ENCODE assay signal across 14 cellular contexts in the genomic region with DNA sequence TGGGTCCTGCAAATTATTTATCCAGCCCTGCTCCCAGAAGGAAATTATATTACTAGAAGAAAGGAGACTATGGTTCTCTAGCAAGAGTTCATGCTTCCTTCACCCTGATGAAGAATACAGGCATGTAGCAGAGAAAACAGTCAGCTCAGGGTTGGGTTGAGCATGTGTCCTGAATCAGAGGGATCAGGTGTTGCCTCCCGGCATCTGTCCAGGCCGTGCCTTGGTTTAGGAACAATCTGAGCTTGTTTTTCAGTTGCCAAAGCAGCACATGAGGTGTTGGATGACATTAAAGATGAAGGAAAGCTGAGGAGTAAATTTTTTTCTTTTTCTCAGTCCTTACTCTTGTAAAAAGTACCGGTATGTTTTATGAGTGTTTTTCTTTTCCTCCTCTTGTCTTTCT.
DNase-seq lines count a peak whose midpoint lies in the region; ATAC-seq and TF ChIP-seq lines count a peak whose summit lies in the region.
"Had no signal": no experiment of that assay in that cellular context is flagged by ENCODE, and none has a peak within 500 bp of the region (broad histone marks: within the 10 kb centered on the region; RNA-seq: fewer than 3 reads in every experiment).

No MANE protein-coding gene starts in this region.

- TF ChIP-seq EP300 in esophagus muscularis mucosa (IDR thresholded peaks at IDR 0.05) = no peak

- no peaks in the 10 kb centered on the region for H3K9me3 ChIP-seq in esophagus muscularis mucosa
- H3K9me3 ChIP-seq in parathyroid adenoma (ENCODE audit: control insufficient read depth, low read length) = no peaks in the 10 kb centered on the region

- DNase-seq in left ventricle myocardium superior = peak; percentile 31
- DNase-seq in left cardiac atrium = no peak
- DNase-seq in esophagus muscularis mucosa (ENCODE audit: extremely low spot score) = no peak
- no peak for DNase-seq in dorsolateral prefrontal cortex
- no peak for DNase-seq in occipital lobe (lab: John Stamatoyannopoulos, UW)
- DNase-seq: ACHN; C1 segment of cervical spinal cord; CD4-positive, alpha-beta memory T cell; HCEC 1CT; HFFc6 had no signal

- TF ChIP-seq CTCF in esophagus muscularis mucosa (IDR thresholded peaks at IDR 0.05) = no peak
- TF ChIP-seq CTCF in parathyroid adenoma (IDR thresholded peaks at IDR 0.05) = no peak
- no peak for TF ChIP-seq CTCF in dorsolateral prefrontal cortex (IDR thresholded peaks at IDR 0.05 in 54 of 56, conservative IDR thresholded peaks at IDR 0.05 in 2 of 56; ENCODE audit: low read depth in 1 of 56, partially characterized antibody in 56 of 56)

- H3K79me2 ChIP-seq in parathyroid adenoma = no peaks in the 10 kb centered on the region

- 53% methylated on average over 3 of the region's 3 CpGs for WGBS in esophagus muscularis mucosa

- no peak for TF ChIP-seq POLR2A in esophagus muscularis mucosa (IDR thresholded peaks at IDR 0.05; ENCODE audit: low read depth)

- no peak overlapping the region for H3K4me2 ChIP-seq in parathyroid adenoma (ENCODE audit: low read length)

- no peak overlapping the region for H3K9ac ChIP-seq in parathyroid adenoma

- H3K27me3 ChIP-seq in esophagus muscularis mucosa = no peaks in the 10 kb centered on the region
- no peaks in the 10 kb centered on the region for H3K27me3 ChIP-seq in parathyroid adenoma (ENCODE audit: control insufficient read depth, insufficient read depth, low read length)
- no peaks in the 10 kb centered on the region for H3K27me3 ChIP-seq in dorsolateral prefrontal cortex

- H2AFZ ChIP-seq in parathyroid adenoma = peak overlapping the region; percentile 46

- no peak overlapping the region for H3K4me3 ChIP-seq in esophagus muscularis mucosa
- no peak overlapping the region for H3K4me3 ChIP-seq in parathyroid adenoma (ENCODE audit: low read depth, low read length)
- no peak overlapping the region for H3K4me3 ChIP-seq in dorsolateral prefrontal cortex
- H3K4me3 ChIP-seq: K562 had no signal

- peak; percentile 52 for ATAC-seq in left ventricle myocardium superior
- no peak for ATAC-seq in left cardiac atrium
- ATAC-seq in HG02759 (IDR thresholded peaks at IDR 0.05; ENCODE audit: unreplicated experiment) = no peak
- ATAC-seq: K562 had no signal

- intact Hi-C loops in left ventricle myocardium superior (cut with micrococcal nuclease) = no loop called here
- intact Hi-C loops in left cardiac atrium (cut with DNase I) = no loop called here
- intact Hi-C loops in esophagus muscularis mucosa (cut with DNase I) = no loop called here
- intact Hi-C loops in dorsolateral prefrontal cortex (cut with DNase I) = loop anchor here in 1 of 2 donors (10.0 kb wide), 2 partner anchors 207 to 467 kb away; partner anchors contain the start of gene STARD13

- H3K36me3 ChIP-seq in esophagus muscularis mucosa (no peaks in the 10 kb centered on the region), parathyroid adenoma (ENCODE audit: control insufficient read depth, insufficient read depth, low read length) (no peaks in the 10 kb centered on the region)

- H3K4me1 ChIP-seq in esophagus muscularis mucosa (peaks cover 0 to 23% (median 14%) of the 10 kb centered on the region in 4 donors), parathyroid adenoma (no peaks in the 10 kb centered on the region)

- H3K27ac ChIP-seq in esophagus muscularis mucosa (replicated peaks in 1 of 4) (peak overlapping the region; percentile 35 to 56 (median 54)), parathyroid adenoma (peak overlapping the region; percentile 11), dorsolateral prefrontal cortex (no peak overlapping the region)
- H3K27ac ChIP-seq: HL-60 had no signal

Comparison
In these comparisons a context has a peak if more than half of its experiments do, and no peak if none do; other contexts are left out.
1. H3K27ac ChIP-seq: peak in esophagus muscularis mucosa (4 of 4) and parathyroid adenoma (single experiment); none in dorsolateral prefrontal cortex (0 of 59).